In the genomic region with DNA sequence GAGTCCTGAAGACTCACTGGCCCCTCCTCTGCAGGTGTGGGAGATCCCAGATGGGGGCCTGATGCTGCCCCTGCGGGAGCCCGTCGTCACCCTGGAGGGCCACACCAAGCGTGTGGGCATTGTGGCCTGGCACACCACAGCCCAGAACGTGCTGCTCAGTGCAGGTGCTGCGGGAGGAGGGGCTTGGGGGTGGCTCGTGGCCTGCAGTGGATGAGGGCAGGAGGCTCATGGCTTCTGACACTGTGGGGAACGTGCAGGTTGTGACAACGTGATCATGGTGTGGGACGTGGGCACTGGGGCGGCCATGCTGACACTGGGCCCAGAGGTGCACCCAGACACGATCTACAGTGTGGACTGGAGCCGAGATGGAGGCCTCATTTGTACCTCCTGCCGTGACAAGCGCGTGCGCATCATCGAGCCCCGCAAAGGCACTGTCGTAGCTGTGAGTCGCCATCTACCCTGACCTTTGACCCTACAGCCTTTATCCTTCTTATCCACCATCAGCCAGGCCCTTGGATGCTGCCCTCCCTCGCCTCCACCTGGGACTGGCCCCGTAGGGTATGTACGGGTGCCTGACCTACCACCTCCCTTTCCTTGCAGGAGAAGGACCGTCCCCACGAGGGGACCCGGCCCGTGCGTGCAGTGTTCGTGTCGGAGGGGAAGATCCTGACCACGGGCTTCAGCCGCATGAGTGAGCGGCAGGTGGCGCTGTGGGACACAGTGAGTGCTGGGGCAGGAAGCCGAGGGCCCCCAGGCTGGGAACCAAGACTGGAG, we compare ENCODE assay signal across 8 cellular contexts. TPM values are rescaled to one million over a fixed set of nuclear protein-coding genes. Genes with fewer than 3 reads are reported as not detected.
DNase-seq lines count a peak whose midpoint lies in the region; ATAC-seq, FAIRE-seq and TF ChIP-seq lines count a peak whose summit lies in the region.

No MANE protein-coding gene starts in this region.

- DNase-seq in GM13976 (ENCODE audit: low spot score) (peak; percentile 66), SK-N-DZ (ENCODE audit: low spot score) (peak; percentile 37), heart right ventricle (peak; percentile 66 to 81), small intestine (peak; percentile 74), DMS79 treated with DMSO at 0.1 percent for 48 hours (lab: John Stamatoyannopoulos, UW) (no peak), HTR-8/SVneo (ENCODE audit: insufficient read length, low spot score) (no peak)
- DNase-seq in activated naive CD8-positive, alpha-beta T cell treated with anti-CD3 and anti-CD28 coated beads for 36 hours = peak; percentile 89

- H3K9me3 Mint-ChIP-seq in activated naive CD8-positive, alpha-beta T cell treated with anti-CD3 and anti-CD28 coated beads for 36 hours = no peaks in the 10 kb centered on the region

- H3K36me3 Mint-ChIP-seq in activated naive CD8-positive, alpha-beta T cell treated with anti-CD3 and anti-CD28 coated beads for 36 hours = peaks cover 43% of the 10 kb centered on the region

- peak overlapping the region; percentile 100 for H3K27ac Mint-ChIP-seq in activated naive CD8-positive, alpha-beta T cell treated with anti-CD3 and anti-CD28 coated beads for 36 hours

- TF ChIP-seq CTCF in GM13976 (IDR thresholded peaks at IDR 0.05; ENCODE audit: borderline replicate concordance, control extremely low read depth, extremely low read depth, insufficient read depth, missing control alignments) (peak; percentile 87), heart right ventricle (IDR thresholded peaks at IDR 0.05) (peak; percentile 37 to 84 (median 72))

- H3K4me3 ChIP-seq in heart right ventricle (peak overlapping the region in 3 of 10 donors; percentile 8 to 71 (median 12)), small intestine (ENCODE audit: low read depth in 1 of 2, low read length in 2 of 2) (peak overlapping the region in 1 of 2 donors; percentile 34)

- intact Hi-C loops in heart right ventricle (cut with DNase I) = no loop called here

- WGBS in heart right ventricle, 2 donors = 60 to 65% methylated on average over 36 of the region's 36 CpGs
- 36 to 50% (median 37%) methylated on average over 34 to 36 of the region's 36 CpGs for WGBS in small intestine, 3 donors

- H3K27ac ChIP-seq in heart right ventricle = peak overlapping the region in 2 of 10 donors; percentile 48 to 96
- peak overlapping the region; percentile 71 to 87 for H3K27ac ChIP-seq in small intestine (ENCODE audit: low read depth in 1 of 2, low read length in 1 of 2)

- in situ Hi-C loops in GM13976 (cut with MboI; ENCODE audit: low sequenced_read_pairs, unreplicated experiment) = loop anchor here (25.0 kb wide), 1 partner anchor 225 kb away; a partner anchor contains a TSS

- peak overlapping the region; percentile 100 for H3K4me3 Mint-ChIP-seq in activated naive CD8-positive, alpha-beta T cell treated with anti-CD3 and anti-CD28 coated beads for 36 hours

- H3K27me3 Mint-ChIP-seq in activated naive CD8-positive, alpha-beta T cell treated with anti-CD3 and anti-CD28 coated beads for 36 hours = no peaks in the 10 kb centered on the region

- H3K27me3 ChIP-seq in heart right ventricle (no peaks in the 10 kb centered on the region), small intestine (ENCODE audit: control insufficient read depth in 2 of 2, insufficient read depth in 2 of 2, low read length in 2 of 2) (no peaks in the 10 kb centered on the region)

- H3K36me3 ChIP-seq in heart right ventricle (peaks cover 0 to 31% (median 0%) of the 10 kb centered on the region in 9 donors), small intestine (ENCODE audit: control insufficient read depth in 2 of 2, insufficient read depth in 2 of 2, low read length in 2 of 2) (no peaks in the 10 kb centered on the region)

- H3K4me1 ChIP-seq in heart right ventricle (peaks cover 0 to 50% (median 10%) of the 10 kb centered on the region in 9 donors), small intestine (ENCODE audit: control insufficient read depth in 2 of 2, insufficient read depth in 1 of 2, low read depth in 1 of 2, low read length in 1 of 2) (no peaks in the 10 kb centered on the region)

- H3K9me3 ChIP-seq in heart right ventricle (no peaks in the 10 kb centered on the region), small intestine (ENCODE audit: control insufficient read depth, low read depth) (no peaks in the 10 kb centered on the region)

- peak in 2 of 8 donors; percentile 15 to 45 for ATAC-seq in heart right ventricle
- no peak for ATAC-seq in GM18858 (IDR thresholded peaks at IDR 0.05; ENCODE audit: unreplicated experiment)

- FAIRE-seq in small intestine (lab: Jason Lieb, UNC) (no peak), HTR-8/SVneo (lab: Jason Lieb, UNC) (no peak)

- peaks cover 21% of the 10 kb centered on the region for H3K4me1 Mint-ChIP-seq in activated naive CD8-positive, alpha-beta T cell treated with anti-CD3 and anti-CD28 coated beads for 36 hours

RNA-seq across cellular contexts. Expression of a gene that starts 3.6 kb away (rescaled TPM):
- polyA plus RNA-seq in SK-N-DZ (2014; cell fraction: cytosol; rRNA removed) = 71.9 and 73.6 TPM in 2 replicates
- 65.6 and 101 TPM in 2 replicates for polyA plus RNA-seq in SK-N-DZ (2014; cell fraction: nucleus; rRNA removed)
- total RNA-seq in activated naive CD8-positive, alpha-beta T cell treated with anti-CD3 and anti-CD28 coated beads for 36 hours = 100 to 1,000 TPM; 972 to 977 TPM
- total RNA-seq in heart right ventricle = 10 to 100 TPM in 3 of 10 donors, 1 to 10 TPM in 7; 3.3 to 54.6 (median 5.5) TPM
- polyA plus RNA-seq in heart right ventricle (10 to 100 TPM; 11.5 to 15.3 TPM), small intestine (10 to 100 TPM; 27.3 to 65.7 (median 36.6) TPM)

RNA-seq across cellular contexts. Expression of a gene that starts 6.5 kb away (rescaled TPM):
- polyA plus RNA-seq in SK-N-DZ (2014; cell fraction: cytosol; rRNA removed) = 793 and 1,241 TPM in 2 replicates
- 678 and 754 TPM in 2 replicates for polyA plus RNA-seq in SK-N-DZ (2014; cell fraction: nucleus; rRNA removed)
- total RNA-seq in activated naive CD8-positive, alpha-beta T cell treated with anti-CD3 and anti-CD28 coated beads for 36 hours = 100 to 1,000 TPM; 252 to 257 TPM
- 10 to 100 TPM; 38.2 to 74.4 (median 55.8) TPM for total RNA-seq in heart right ventricle
- polyA plus RNA-seq in heart right ventricle (100 to 1,000 TPM; 193 to 226 TPM), small intestine (100 to 1,000 TPM; 365 to 614 (median 391) TPM)

RNA-seq across cellular contexts. Expression of a gene that starts 6.7 kb away (rescaled TPM):
- polyA plus RNA-seq in SK-N-DZ (2014; cell fraction: cytosol; rRNA removed) = 60.0 and 70.9 TPM in 2 replicates
- 119 and 132 TPM in 2 replicates for polyA plus RNA-seq in SK-N-DZ (2014; cell fraction: nucleus; rRNA removed)
- total RNA-seq in activated naive CD8-positive, alpha-beta T cell treated with anti-CD3 and anti-CD28 coated beads for 36 hours = 10 to 100 TPM; 64.2 to 65.7 TPM
- total RNA-seq in heart right ventricle = 10 to 100 TPM in 8 of 10 donors, 1 to 10 TPM in 2; 8.3 to 29.0 (median 17.7) TPM
- 10 to 100 TPM; 56.6 to 57.8 TPM for polyA plus RNA-seq in heart right ventricle
- polyA plus RNA-seq in small intestine = 100 to 1,000 TPM in 2 of 3 donors, 10 to 100 TPM in 1; 77.2 to 318 (median 287) TPM

RNA-seq across cellular contexts. Expression of a gene that starts 12.1 kb away (rescaled TPM):
- polyA plus RNA-seq in SK-N-DZ (2014; cell fraction: cytosol; rRNA removed) = 4.6 and 10.2 TPM in 2 replicates
- 38.6 and 64.4 TPM in 2 replicates for polyA plus RNA-seq in SK-N-DZ (2014; cell fraction: nucleus; rRNA removed)
- total RNA-seq in activated naive CD8-positive, alpha-beta T cell treated with anti-CD3 and anti-CD28 coated beads for 36 hours = 10 to 100 TPM in 1 of 2 experiments, 1 to 10 TPM in 1; 9.6 to 12.3 TPM
- 10 to 100 TPM in 2 of 10 donors, 1 to 10 TPM in 7, under 1 TPM in 1; 0.59 to 14.5 (median 5.9) TPM for total RNA-seq in heart right ventricle
- polyA plus RNA-seq in heart right ventricle = 10 to 100 TPM in 1 of 2 donors, 1 to 10 TPM in 1; 9.8 to 35.0 TPM
- 100 to 1,000 TPM in 2 of 3 donors, 10 to 100 TPM in 1; 43.0 to 376 (median 253) TPM for polyA plus RNA-seq in small intestine

Comparison
In these comparisons a context has a peak if more than half of its experiments do, and no peak if none do; other contexts are left out.
1. DNase-seq: peak in GM13976 (single experiment), SK-N-DZ (single experiment), activated naive CD8-positive, alpha-beta T cell treated with anti-CD3 and anti-CD28 coated beads for 36 hours (single experiment), heart right ventricle (2 of 2) and small intestine (single experiment); none in DMS79 treated with DMSO at 0.1 percent for 48 hours (single experiment) and HTR-8/SVneo (single experiment).
2. RNA of a gene that starts 3.6 kb away (total RNA-seq): 972 to 977 TPM in activated naive CD8-positive, alpha-beta T cell treated with anti-CD3 and anti-CD28 coated beads for 36 hours; 3.3 to 54.6 TPM in heart right ventricle; every median in the first group is over 10 times any median in the second.